Comparison of ENCODE assay signal across 20 cellular contexts in genomic region chr15:39924437-39924836, GRCh38. TPM values are rescaled to one million over a fixed set of nuclear protein-coding genes. Genes with fewer than 3 reads are reported as not detected.
DNase-seq lines count a peak whose midpoint lies in the region; ATAC-seq, FAIRE-seq and TF ChIP-seq lines count a peak whose summit lies in the region.
"Had no signal": no experiment of that assay in that cellular context is flagged by ENCODE, and none has a peak within 500 bp of the region (broad histone marks: within the 10 kb centered on the region; RNA-seq: fewer than 3 reads in every experiment).

No MANE protein-coding gene starts in this region.

- no peak overlapping the region for H2AFZ ChIP-seq in H1 (ENCODE audit: low read length)

- H3K4me2 ChIP-seq in H1 (ENCODE audit: insufficient read depth in 1 of 2, low read depth in 2 of 2, low read length in 2 of 2): no peak overlapping the region; a peak in 1 of 4 replicates

- H2BK12ac ChIP-seq in H1 (ENCODE audit: low read depth, low read length): no peak overlapping the region

- no peak for TF ChIP-seq CTCF in H1 (IDR thresholded peaks at IDR 0.05; ENCODE audit: control extremely low read depth in 1 of 3, insufficient read depth in 1 of 3, low read depth in 1 of 3, low read length in 3 of 3)
- TF ChIP-seq CTCF in chondrocyte (IDR thresholded peaks at IDR 0.05): no peak

- intact Hi-C loops in activated naive CD4-positive, alpha-beta T cell treated with anti-CD3 and anti-CD28 coated beads for 36 hours (cut with micrococcal nuclease): loop anchor here (5.0 kb wide), 1 partner anchor 238 kb away; the partner anchor contains the start of gene BUB1B
- intact Hi-C loops in left colon (cut with DNase I, micrococcal nuclease): no loop called here

- no peak overlapping the region for H3K56ac ChIP-seq in H1 (replicated peaks; ENCODE audit: insufficient read length, low read depth, low read length)

- no peak overlapping the region for H2AK5ac ChIP-seq in H1 (ENCODE audit: low read depth, low read length)

- no peak overlapping the region for H4K8ac ChIP-seq in H1 (ENCODE audit: extremely low read depth, insufficient read depth, low read length)

- no peak overlapping the region for H4K91ac ChIP-seq in H1 (replicated peaks; ENCODE audit: insufficient read length, low read length)

- H3K4me3 ChIP-seq in HUES48 (ENCODE audit: low read depth, low read length): no peak overlapping the region
- H3K4me3 ChIP-seq in H1 (ENCODE audit: extremely low read depth in 1 of 4, insufficient read depth in 2 of 4, low read depth in 3 of 4, low read length in 4 of 4): no peak overlapping the region
- H3K4me3 ChIP-seq: SJCRH30 had no signal

- H3K9me3 Mint-ChIP-seq in activated naive CD4-positive, alpha-beta T cell treated with anti-CD3 and anti-CD28 coated beads for 36 hours: no peaks in the 10 kb centered on the region
- no peaks in the 10 kb centered on the region for H3K9me3 Mint-ChIP-seq in chondrocyte (ENCODE audit: low read depth)
- H3K9me3 Mint-ChIP-seq: CD4-positive, alpha-beta T cell had no signal

- no peak overlapping the region for H3K14ac ChIP-seq in H1 (ENCODE audit: insufficient read length)

- H3K36me3 ChIP-seq in HUES48 (ENCODE audit: control insufficient read depth, insufficient read depth, low read length) (no peaks in the 10 kb centered on the region), H1 (ENCODE audit: control insufficient read depth in 2 of 4, insufficient read depth in 4 of 4, low read length in 3 of 4) (no peaks in the 10 kb centered on the region)
- H3K36me3 ChIP-seq: SJCRH30 had no signal

- TF ChIP-seq POLR2A in H1 (IDR thresholded peaks at IDR 0.05; ENCODE audit: control extremely low read depth in 1 of 2, low read depth in 2 of 2, low read length in 2 of 2): no peak

- H2BK15ac ChIP-seq in H1 (ENCODE audit: low read length): no peak overlapping the region

- no peak overlapping the region for H3K27ac Mint-ChIP-seq in activated naive CD4-positive, alpha-beta T cell treated with anti-CD3 and anti-CD28 coated beads for 36 hours
- no peak overlapping the region for H3K27ac Mint-ChIP-seq in chondrocyte (ENCODE audit: unreplicated experiment)
- H3K27ac Mint-ChIP-seq: CD4-positive, alpha-beta T cell had no signal

- no peak for FAIRE-seq in H1 (lab: Jason Lieb, UNC)
- FAIRE-seq: D721Med, GM18507, HTR-8/SVneo had no signal

- H3K27me3 ChIP-seq in HUES48 (ENCODE audit: control insufficient read depth, insufficient read depth, low read length) (no peaks in the 10 kb centered on the region), H1 (replicated peaks in 1 of 4; ENCODE audit: control insufficient read depth in 3 of 4, extremely low read depth in 1 of 4, insufficient read depth in 3 of 4, low read length in 3 of 4) (no peaks in the 10 kb centered on the region)
- H3K27me3 ChIP-seq: SJCRH30 had no signal

- H4K5ac ChIP-seq in H1 (ENCODE audit: insufficient read length, low read depth, low read length): peak overlapping the region; percentile 58

- H3K27ac ChIP-seq in HUES48 (ENCODE audit: low read depth, low read length): peak overlapping the region; percentile 51
- H3K27ac ChIP-seq in H1 (ENCODE audit: low read depth, low read length): no peak overlapping the region
- H3K27ac ChIP-seq: SJCRH30 had no signal

- DNase-seq in activated naive CD4-positive, alpha-beta T cell treated with anti-CD3 and anti-CD28 coated beads for 36 hours: peak; percentile 12
- DNase-seq in activated naive CD4-positive, alpha-beta T cell treated with Interleukin-2 at 50 U/mL for 16 hours: no peak
- DNase-seq in H1 (ENCODE audit: low read depth in 1 of 2, low spot score in 2 of 2) (no peak), chondrocyte (ENCODE audit: low spot score) (no peak), left colon (no peak)
- DNase-seq: CD4-positive, alpha-beta T cell; KG1; MM.1S; NCI-H2029; NCI-H446; NCI-H524 treated with DMSO at 0.1 percent for 48 hours; NCI-H82; NK-92 treated with Interleukin-12 subunit alpha and Interleukin-12 subunit beta, amount 100 ng/mL, for 24 hours; PC-3; SJCRH30 had no signal

- H3K4me3 Mint-ChIP-seq in activated naive CD4-positive, alpha-beta T cell treated with anti-CD3 and anti-CD28 coated beads for 36 hours: no peak overlapping the region
- no peak overlapping the region for H3K4me3 Mint-ChIP-seq in chondrocyte (ENCODE audit: unreplicated experiment)
- H3K4me3 Mint-ChIP-seq: CD4-positive, alpha-beta T cell had no signal

- peaks cover 16% of the 10 kb centered on the region for H3K4me1 Mint-ChIP-seq in activated naive CD4-positive, alpha-beta T cell treated with anti-CD3 and anti-CD28 coated beads for 36 hours (ENCODE audit: low read depth)
- H3K4me1 Mint-ChIP-seq in chondrocyte (ENCODE audit: low read depth): peaks cover 15% of the 10 kb centered on the region

- H3K9ac ChIP-seq in HUES48 (ENCODE audit: low read depth, low read length): no peak overlapping the region
- H3K9ac ChIP-seq in H1 (replicated peaks in 1 of 4; ENCODE audit: extremely low read depth in 1 of 4, low read depth in 3 of 4, low read length in 3 of 4): no peak overlapping the region

- H4K20me1 ChIP-seq in H1 (replicated peaks in 1 of 2; ENCODE audit: control insufficient read depth in 1 of 2, insufficient read depth in 2 of 2, low read length in 2 of 2): no peaks in the 10 kb centered on the region

- H3K23me2 ChIP-seq in H1 (ENCODE audit: low read depth, low read length): peaks cover 7% of the 10 kb centered on the region

- no peaks in the 10 kb centered on the region for H3K36me3 Mint-ChIP-seq in activated naive CD4-positive, alpha-beta T cell treated with anti-CD3 and anti-CD28 coated beads for 36 hours (ENCODE audit: low read depth)
- no peaks in the 10 kb centered on the region for H3K36me3 Mint-ChIP-seq in chondrocyte (ENCODE audit: low read depth)

- peaks cover 36% of the 10 kb centered on the region for H3K4me1 ChIP-seq in HUES48 (ENCODE audit: control insufficient read depth, insufficient read depth, low read length)
- H3K4me1 ChIP-seq in H1 (replicated peaks in 1 of 4; ENCODE audit: control insufficient read depth in 3 of 4, insufficient read depth in 4 of 4, low read length in 3 of 4): peaks cover 5 to 15% (median 8%) of the 10 kb centered on the region in 4 experiments; a peak in 6 of 7 replicates

- peak overlapping the region; percentile 11; the same call in 1 of the 2 replicates for H2BK20ac ChIP-seq in H1 (ENCODE audit: low read length)

- H2BK120ac ChIP-seq in H1 (replicated peaks; ENCODE audit: low read depth, low read length): no peak overlapping the region

- no peaks in the 10 kb centered on the region for H3K9me3 ChIP-seq in HUES48 (ENCODE audit: control insufficient read depth, insufficient read depth, low read length)
- H3K9me3 ChIP-seq in H1 (ENCODE audit: insufficient read depth in 2 of 2, low read depth in 1 of 2, low read length in 1 of 2): no peaks in the 10 kb centered on the region; a peak in 1 of 4 replicates
- H3K9me3 ChIP-seq: SJCRH30 had no signal

- no peak overlapping the region for H3K18ac ChIP-seq in H1 (ENCODE audit: extremely low read depth, low read length)

- no peak overlapping the region for H3K23ac ChIP-seq in H1 (ENCODE audit: insufficient read length)

- peaks cover under 1% of the 10 kb centered on the region for H3K27me3 Mint-ChIP-seq in activated naive CD4-positive, alpha-beta T cell treated with anti-CD3 and anti-CD28 coated beads for 36 hours (ENCODE audit: low read depth)
- H3K27me3 Mint-ChIP-seq in chondrocyte (ENCODE audit: low read depth): no peaks in the 10 kb centered on the region

- H3K79me2 ChIP-seq in H1 (ENCODE audit: control insufficient read depth in 1 of 2, insufficient read depth in 2 of 2, low read length in 2 of 2): peaks cover 3 to 12% of the 10 kb centered on the region in 2 experiments; a peak in 2 of 4 replicates

- CTCF ChIA-PET in activated naive CD4-positive, alpha-beta T cell treated with anti-CD3 and anti-CD28 coated beads for 36 hours (lab: Charles Lee): interaction anchor here (0.9 kb wide), 1 partner anchor 49 kb away, joined by 4 read pairs; no protein-coding TSS in a partner anchor
- CTCF ChIA-PET in H1 (lab: Charles Lee; ENCODE audit: partially characterized antibody): interaction anchor here (0.8 to 4.2 kb wide), 4 partner anchors 9 to 136 kb away, joined by 3 to 20 read pairs (median 6); partner anchors contain the start of gene EIF2AK4

- no peak for TF ChIP-seq RAD21 in H1 (IDR thresholded peaks at IDR 0.05 in 1 of 2, conservative IDR thresholded peaks at IDR 0.05 in 1 of 2; ENCODE audit: low read depth in 2 of 2, low read length in 2 of 2)

- no peak overlapping the region for H3K4ac ChIP-seq in H1 (replicated peaks; ENCODE audit: insufficient read length, low read depth, low read length)

- no peak overlapping the region for H2BK5ac ChIP-seq in H1 (ENCODE audit: low read depth, low read length)

- ATAC-seq in left colon (no peak), GM21447 (IDR thresholded peaks at IDR 0.05; ENCODE audit: unreplicated experiment) (no peak)
- ATAC-seq: PC-3 had no signal

- H3K79me1 ChIP-seq in H1 (ENCODE audit: low read depth, low read length): peaks cover 6% of the 10 kb centered on the region; the same call in 1 of the 2 replicates

- TF ChIP-seq EP300 in H1 (IDR thresholded peaks at IDR 0.05; ENCODE audit: borderline replicate concordance in 1 of 2, low read depth in 2 of 2, low read length in 2 of 2): no peak

- WGBS in H1 (ENCODE audit: extremely low coverage in 1 of 2, insufficient coverage in 1 of 2, insufficient read length in 1 of 2, insufficient replicate concordance in 2 of 2, low coverage in 1 of 2, low lambda C conversion rate in 2 of 2, missing lambda C conversion rate in 1 of 2), 2 experiments: 56% methylated on average over 3 of the region's 3 CpGs; no CpG with 5 or more reads in 1 of the 2 experiments

- POLR2A ChIA-PET in H1 (lab: Charles Lee; ENCODE audit: partially characterized antibody): interaction anchor here (0.8 to 5.3 kb wide), 6 partner anchors 9 to 36 kb away, joined by 3 to 23 read pairs (median 3); partner anchors contain the start of gene EIF2AK4

RNA-seq across cellular contexts. Expression of gene GPR176, which starts 4.4 kb away (rescaled TPM):
- under 1 TPM; 0.17 to 0.24 TPM for total RNA-seq in activated naive CD4-positive, alpha-beta T cell treated with anti-CD3 and anti-CD28 coated beads for 36 hours
- 190 and 198 TPM in 2 replicates for total RNA-seq in H1 (2021; fragmentation: NEBNext Ultra II Directional; extraction: Animal tissue kit (Norgen Biotek cat#: 25700))
- polyA plus RNA-seq in H1 (2011; rRNA removed): 281 and 318 TPM in 2 replicates
- polyA plus RNA-seq in H1 (2011; cell fraction: cytosol; rRNA removed): 189 TPM
- 347 TPM for polyA plus RNA-seq in H1 (2011; cell fraction: nucleus; rRNA removed)
- polyA plus RNA-seq in H1 (2012, experiment 1 of 2): 147 to 191 TPM (median 166 TPM) in 4 replicates
- 130 TPM for polyA plus RNA-seq in H1 (2012, experiment 2 of 2)
- polyA plus RNA-seq in H1 (2013, experiment 1 of 2): 98.7 TPM
- polyA plus RNA-seq in H1 (2013, experiment 2 of 2): 108 TPM
- polyA minus RNA-seq in H1 (2011; rRNA and poly(A)+ RNA removed): 732 and 803 TPM in 2 replicates
- 146 TPM for polyA minus RNA-seq in H1 (2011; cell fraction: cytosol; rRNA and poly(A)+ RNA removed)
- polyA minus RNA-seq in H1 (2011; cell fraction: nucleus; rRNA and poly(A)+ RNA removed): 175 TPM
- total RNA-seq in chondrocyte: 31.1 to 33.0 TPM (median 31.2 TPM) in 3 replicates
- 1 to 10 TPM in 1 of 2 donors, under 1 TPM in 1; 0.85 to 1.5 TPM for total RNA-seq in left colon
- total RNA-seq: CD4-positive, alpha-beta T cell had no signal

RNA-seq across cellular contexts. Expression of gene EIF2AK4, which starts 9.5 kb away (rescaled TPM):
- 10 to 100 TPM; 27.4 to 27.6 TPM for total RNA-seq in activated naive CD4-positive, alpha-beta T cell treated with anti-CD3 and anti-CD28 coated beads for 36 hours
- total RNA-seq in H1 (2021; fragmentation: NEBNext Ultra II Directional; extraction: Animal tissue kit (Norgen Biotek cat#: 25700)): 96.9 and 105 TPM in 2 replicates
- polyA plus RNA-seq in H1 (2011; rRNA removed): 61.0 and 67.9 TPM in 2 replicates
- polyA plus RNA-seq in H1 (2011; cell fraction: cytosol; rRNA removed): 83.0 TPM
- polyA plus RNA-seq in H1 (2011; cell fraction: nucleus; rRNA removed): 87.0 TPM
- 60.3 to 83.0 TPM (median 69.7 TPM) in 4 replicates for polyA plus RNA-seq in H1 (2012, experiment 1 of 2)
- 12.0 TPM for polyA plus RNA-seq in H1 (2012, experiment 2 of 2)
- 116 TPM for polyA plus RNA-seq in H1 (2013, experiment 1 of 2)
- polyA plus RNA-seq in H1 (2013, experiment 2 of 2): 128 TPM
- 169 TPM in 2 replicates for polyA minus RNA-seq in H1 (2011; rRNA and poly(A)+ RNA removed)
- polyA minus RNA-seq in H1 (2011; cell fraction: cytosol; rRNA and poly(A)+ RNA removed): 67.4 TPM
- polyA minus RNA-seq in H1 (2011; cell fraction: nucleus; rRNA and poly(A)+ RNA removed): 162 TPM
- 43.8 to 56.3 TPM (median 44.4 TPM) in 3 replicates for total RNA-seq in chondrocyte
- total RNA-seq in left colon: 10 to 100 TPM; 23.6 to 29.7 TPM

Comparison
In these comparisons a context has a peak if more than half of its experiments do, and no peak if none do; other contexts are left out.
1. RNA of gene GPR176, which starts 4.4 kb away (total RNA-seq): 190 to 198 TPM in H1 and 31.1 to 33.0 TPM in chondrocyte; 0.85 to 1.5 TPM in left colon and 0.17 to 0.24 TPM in activated naive CD4-positive, alpha-beta T cell treated with anti-CD3 and anti-CD28 coated beads for 36 hours; every median in the first group is over 10 times any median in the second.